Comparison of ENCODE assay signal across 34 cellular contexts in genomic region chr18:73045037-73045436, GRCh38.
"Had no signal": no experiment of that assay in that cellular context is flagged by ENCODE, and none has a peak within 500 bp of the region (broad histone marks: within the 10 kb centered on the region; RNA-seq: fewer than 3 reads in every experiment).

No MANE protein-coding gene starts in this region.

- H3K9me3 ChIP-seq: MG63 had no signal

- H3K4me3 ChIP-seq: MG63 had no signal

- DNase-seq: Karpas-422, Kasumi-1, MG63, MM.1S, MV-4-11, NCI-H1048, NCI-H1092, NCI-H1092 treated with DMSO at 0.1 percent for 48 hours, NCI-H1105, NCI-H1105 treated with DMSO at 0.1 percent for 48 hours, NCI-H1417, NCI-H1417 treated with DMSO at 0.1 percent for 48 hours, NCI-H1436, NCI-H1436 treated with DMSO at 0.1 percent for 48 hours, NCI-H146, NCI-H1694, NCI-H1694 treated with DMSO at 0.1 percent for 48 hours, NCI-H187, NCI-H187 treated with DMSO at 0.1 percent for 48 hours, NCI-H1930, NCI-H2029, NCI-H2029 treated with DMSO at 0.1 percent for 48 hours, NCI-H2081, NCI-H2081 treated with DMSO at 0.1 percent for 48 hours, NCI-H2107, NCI-H2171 treated with DMSO at 0.1 percent for 48 hours, NCI-H2227 treated with DMSO at 0.1 percent for 48 hours, NCI-H226, NCI-H345, NCI-H446, NCI-H446 treated with DMSO at 0.1 percent for 48 hours, NCI-H510A, NCI-H510A treated with DMSO at 0.1 percent for 48 hours, NCI-H524 treated with DMSO at 0.1 percent for 48 hours had no signal

- H3K27me3 ChIP-seq: MG63 had no signal

- H3K36me3 ChIP-seq: MG63 had no signal
